24 cellular contexts compared by ENCODE assay signal in genomic region chr16:7330709-7331108, GRCh38. TPM values are rescaled to one million over a fixed set of nuclear protein-coding genes. Genes with fewer than 3 reads are reported as not detected.
"Had no signal": no experiment of that assay in that cellular context is flagged by ENCODE, and none has a peak within 500 bp of the region (broad histone marks: within the 10 kb centered on the region; RNA-seq: fewer than 3 reads in every experiment).

No MANE protein-coding gene starts in this region.

- ATAC-seq: body of pancreas; esophagus mucosa; gastroesophageal sphincter; left lung; stimulated activated naive CD8-positive, alpha-beta T cell treated with anti-CD3 and anti-CD28 coated beads, Interleukin-15, amount 100 ng/mL, for 72 hours; WTC11 had no signal

- H3K9me3 Mint-ChIP-seq: neural crest cell had no signal

- H3K27ac Mint-ChIP-seq: activated naive CD4-positive, alpha-beta T cell treated with anti-CD3 and anti-CD28 coated beads, Interleukin-2, amount 50 U/mL, for 24 hours; stimulated activated naive CD8-positive, alpha-beta T cell treated with anti-CD3 and anti-CD28 coated beads, Interleukin-15, amount 100 ng/mL, for 72 hours; T-helper 1 cell treated with Interleukin-12 subunit alpha and Interleukin-12 subunit beta and Interleukin-4 antibody, amounts not matched to agents 30 μg/mL and 1 μg/mL, for 36 hours; WTC11 had no signal

- H3K4me1 Mint-ChIP-seq: activated naive CD4-positive, alpha-beta T cell treated with anti-CD3 and anti-CD28 coated beads, Interleukin-2, amount 50 U/mL, for 24 hours; neural crest cell; stimulated activated naive CD8-positive, alpha-beta T cell treated with anti-CD3 and anti-CD28 coated beads, Interleukin-15, amount 100 ng/mL, for 72 hours; WTC11 had no signal

- DNase-seq: activated gamma-delta T cell treated with Interleukin-2 at 50 U/mL for 16 hours; activated T-cell treated with anti-CD3 and anti-CD28 coated beads, Interleukin-2, amount 50 U/mL, for 1 hour; anterior cingulate cortex; body of pancreas; caudate nucleus; effector memory CD4-positive, alpha-beta T cell; head of caudate nucleus; kidney; left lung; mammary epithelial cell; midbrain; occipital lobe; stimulated activated CD4-positive, alpha-beta T cell treated with anti-CD3 and anti-CD28 coated beads, Interleukin-1b, Interleukin-23, amount 100 ng/mL, for 48 hours; stimulated activated naive CD8-positive, alpha-beta T cell treated with anti-CD3 and anti-CD28 coated beads, Interleukin-15, amount 100 ng/mL, for 72 hours; T1000; tibial artery had no signal

- H3K27me3 ChIP-seq: body of pancreas, left lung, tibial artery had no signal

- H3K4me3 ChIP-seq: body of pancreas, gastroesophageal sphincter, left lung, tibial artery had no signal

- H3K27me3 Mint-ChIP-seq: activated naive CD4-positive, alpha-beta T cell treated with anti-CD3 and anti-CD28 coated beads, Interleukin-2, amount 50 U/mL, for 24 hours; stimulated activated naive CD8-positive, alpha-beta T cell treated with anti-CD3 and anti-CD28 coated beads, Interleukin-15, amount 100 ng/mL, for 72 hours had no signal

- H3K4me1 ChIP-seq: body of pancreas, gastroesophageal sphincter, left lung, tibial artery had no signal

- H3K36me3 ChIP-seq: gastroesophageal sphincter, left lung, tibial artery had no signal

- H3K4me3 Mint-ChIP-seq: activated naive CD4-positive, alpha-beta T cell treated with anti-CD3 and anti-CD28 coated beads, Interleukin-2, amount 50 U/mL, for 24 hours; neural crest cell; stimulated activated naive CD8-positive, alpha-beta T cell treated with anti-CD3 and anti-CD28 coated beads, Interleukin-15, amount 100 ng/mL, for 72 hours; T-helper 1 cell treated with Interleukin-12 subunit alpha and Interleukin-12 subunit beta and Interleukin-4 antibody, amounts not matched to agents 30 μg/mL and 1 μg/mL, for 36 hours; WTC11 had no signal

- H3K9me3 ChIP-seq: body of pancreas, gastroesophageal sphincter, left lung, tibial artery had no signal

- H3K36me3 Mint-ChIP-seq: activated naive CD4-positive, alpha-beta T cell treated with anti-CD3 and anti-CD28 coated beads, Interleukin-2, amount 50 U/mL, for 24 hours had no signal

- H3K27ac ChIP-seq: body of pancreas, gastroesophageal sphincter, left lung, tibial artery had no signal

RNA-seq across cellular contexts. Expression of gene RBFOX1, which starts 1.9 kb away (rescaled TPM):
- total RNA-seq: body of pancreas, dermis microvascular lymphatic vessel endothelial cell, esophagus mucosa, left lung, mammary epithelial cell, renal cortical epithelial cell had no signal
- polyA plus RNA-seq: mammary epithelial cell had no signal
